Comparison of ENCODE assay signal across 18 cellular contexts in the genomic region with DNA sequence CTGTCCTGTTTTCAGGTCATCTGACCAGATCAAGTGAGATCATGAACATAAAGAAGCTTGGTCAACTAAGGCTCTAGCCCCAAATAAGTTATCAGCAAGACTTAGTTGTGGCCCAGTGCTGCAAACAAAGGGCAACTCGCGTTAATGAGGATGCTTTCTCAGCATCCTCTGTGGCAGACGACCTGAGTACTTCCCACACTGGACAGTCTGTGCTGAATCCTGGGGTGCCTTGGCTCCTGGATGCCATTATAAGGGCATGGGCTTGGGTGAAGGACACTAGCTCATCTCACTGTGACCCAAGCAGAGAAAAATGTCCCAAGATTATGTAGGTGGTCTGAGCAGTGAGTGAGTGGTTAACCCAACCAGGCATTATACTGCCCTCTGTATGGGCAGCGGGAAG. TPM values are rescaled to one million over a fixed set of nuclear protein-coding genes. Genes with fewer than 3 reads are reported as not detected.
DNase-seq lines count a peak whose midpoint lies in the region; ATAC-seq, FAIRE-seq and TF ChIP-seq lines count a peak whose summit lies in the region.
"Had no signal": no experiment of that assay in that cellular context is flagged by ENCODE, and none has a peak within 500 bp of the region (broad histone marks: within the 10 kb centered on the region; RNA-seq: fewer than 3 reads in every experiment).

No MANE protein-coding gene starts in this region.

- POLR2A ChIA-PET in AG04450 (lab: Yijun Ruan, JAX) (no interaction called here), H1 (lab: Charles Lee; ENCODE audit: partially characterized antibody) (interaction anchor here (1.1 kb wide), 1 partner anchor 9 kb away, joined by 3 read pairs; no protein-coding TSS in a partner anchor)

- no peak overlapping the region for H3K18ac ChIP-seq in H1 (ENCODE audit: extremely low read depth, low read length)

- no peak overlapping the region for H2AK5ac ChIP-seq in H1 (ENCODE audit: low read depth, low read length)

- no peaks in the 10 kb centered on the region for H4K20me1 ChIP-seq in H1 (replicated peaks in 1 of 2; ENCODE audit: control insufficient read depth in 1 of 2, insufficient read depth in 2 of 2, low read length in 2 of 2)
- H4K20me1 ChIP-seq: BLaER1 had no signal

- peak overlapping the region; percentile 78 to 100 (median 99) for H3K27ac Mint-ChIP-seq in nephron
- no peak overlapping the region for H3K27ac Mint-ChIP-seq in HFFc6

- H3K9me3 ChIP-seq in AG04450 (ENCODE audit: control insufficient read depth, insufficient read depth, low read length) (peaks cover 24% of the 10 kb centered on the region), RWPE2 (ENCODE audit: severe bottlenecking) (peaks cover 9% of the 10 kb centered on the region), H1 (ENCODE audit: insufficient read depth in 2 of 2, low read depth in 1 of 2, low read length in 1 of 2) (0 out of 4 replicates have a peak, but pooled peaks cover 0 to 6% of the 10 kb centered on the region in 2 experiments), right atrium auricular region (peaks cover 0 to 21% of the 10 kb centered on the region in 2 donors)

- H3K9ac ChIP-seq in H1 (replicated peaks in 1 of 4; ENCODE audit: extremely low read depth in 1 of 4, low read depth in 3 of 4, low read length in 3 of 4): no peak overlapping the region
- H3K9ac ChIP-seq: BLaER1 had no signal

- H3K9me3 Mint-ChIP-seq in nephron (peaks cover 16% of the 10 kb centered on the region), HFFc6 (peaks cover 30% of the 10 kb centered on the region)

- H3K36me3 Mint-ChIP-seq in nephron (ENCODE audit: low read depth) (no peaks in the 10 kb centered on the region), HFFc6 (ENCODE audit: low read depth) (peaks cover 23% of the 10 kb centered on the region)

- no peak; a peak in 1 of 4 replicates for TF ChIP-seq RAD21 in H1 (IDR thresholded peaks at IDR 0.05 in 1 of 2, conservative IDR thresholded peaks at IDR 0.05 in 1 of 2; ENCODE audit: low read depth in 2 of 2, low read length in 2 of 2)

- no peak overlapping the region for H2BK120ac ChIP-seq in H1 (replicated peaks; ENCODE audit: low read depth, low read length)

- 87% methylated on average over 4 of the region's 4 CpGs; no CpG with 5 or more reads in 1 of the 2 experiments for WGBS in H1 (ENCODE audit: extremely low coverage in 1 of 2, insufficient coverage in 1 of 2, insufficient read length in 1 of 2, insufficient replicate concordance in 2 of 2, low coverage in 1 of 2, low lambda C conversion rate in 2 of 2, missing lambda C conversion rate in 1 of 2), 2 experiments

- no peak overlapping the region for H2BK20ac ChIP-seq in H1 (ENCODE audit: low read length)

- H3K27ac ChIP-seq in AG04450 (ENCODE audit: low read depth, low read length) (peak overlapping the region; percentile 31), RWPE2 (ENCODE audit: poor library complexity, severe bottlenecking) (peak overlapping the region; percentile 98), H1 (ENCODE audit: low read depth, low read length) (no peak overlapping the region), right atrium auricular region (no peak overlapping the region)
- H3K27ac ChIP-seq: 22Rv1, BLaER1 had no signal

- H3K79me2 ChIP-seq in H1 (ENCODE audit: control insufficient read depth in 1 of 2, insufficient read depth in 2 of 2, low read length in 2 of 2): no peaks in the 10 kb centered on the region

- H3K14ac ChIP-seq in H1 (ENCODE audit: insufficient read length): no peak overlapping the region

- no peak overlapping the region; the same call in 1 of the 2 replicates for H2BK12ac ChIP-seq in H1 (ENCODE audit: low read depth, low read length)

- H3K4me2 ChIP-seq in H1 (ENCODE audit: insufficient read depth in 1 of 2, low read depth in 2 of 2, low read length in 2 of 2): no peak overlapping the region
- H3K4me2 ChIP-seq: BLaER1 had no signal

- CTCF ChIA-PET in AG04450 (lab: Charles Lee) (no interaction called here), H1 (lab: Charles Lee; ENCODE audit: partially characterized antibody) (interaction anchor here (1.1 to 1.3 kb wide), 3 partner anchors 12 to 81 kb away, joined by 3 to 4 read pairs (median 3); no protein-coding TSS in a partner anchor)

- H2AFZ ChIP-seq in H1 (ENCODE audit: low read length): no peak overlapping the region

- no peak overlapping the region for H3K4ac ChIP-seq in H1 (replicated peaks; ENCODE audit: insufficient read length, low read depth, low read length)

- no peak for DNase-seq in AG04450 (ENCODE audit: low read depth, low spot score)
- DNase-seq in RWPE2 (ENCODE audit: low spot score): peak; percentile 22
- DNase-seq in H1 (ENCODE audit: low read depth in 1 of 2, low spot score in 2 of 2): no peak
- DNase-seq in HFFc6: no peak
- DNase-seq in stimulated activated naive CD4-positive, alpha-beta T cell treated with Interleukin-2 at 50 U/mL for 16 hours (lab: John Stamatoyannopoulos, UW): no peak
- no peak for DNase-seq in right atrium auricular region (ENCODE audit: low spot score)
- DNase-seq: AML-193; CD8-positive, alpha-beta memory T cell; GOT3 had no signal

- no peaks in the 10 kb centered on the region for H3K23me2 ChIP-seq in H1 (ENCODE audit: low read depth, low read length)

- H4K5ac ChIP-seq in H1 (ENCODE audit: insufficient read length, low read depth, low read length): no peak overlapping the region

- FAIRE-seq in H1 (lab: Jason Lieb, UNC): no peak
- FAIRE-seq: HepG2, HTR-8/SVneo had no signal

- H3K4me1 Mint-ChIP-seq in nephron: peaks cover 51% of the 10 kb centered on the region
- H3K4me1 Mint-ChIP-seq in HFFc6 (ENCODE audit: low read depth): peaks cover 56% of the 10 kb centered on the region
- H3K4me1 Mint-ChIP-seq: CD8-positive, alpha-beta memory T cell had no signal

- H2BK5ac ChIP-seq in H1 (ENCODE audit: low read depth, low read length): no peak overlapping the region

- TF ChIP-seq CTCF in AG04450 (IDR thresholded peaks at IDR 0.05; ENCODE audit: low read depth, low read length): no peak
- no peak for TF ChIP-seq CTCF in RWPE2 (IDR thresholded peaks at IDR 0.05; ENCODE audit: poor library complexity, severe bottlenecking)
- no peak for TF ChIP-seq CTCF in H1 (IDR thresholded peaks at IDR 0.05; ENCODE audit: control extremely low read depth in 1 of 3, insufficient read depth in 1 of 3, low read depth in 1 of 3, low read length in 3 of 3)
- TF ChIP-seq CTCF in nephron (IDR thresholded peaks at IDR 0.05; ENCODE audit: unreplicated experiment in 3 of 3): no peak
- no peak for TF ChIP-seq CTCF in HFFc6 (IDR thresholded peaks at IDR 0.05)
- no peak for TF ChIP-seq CTCF in right atrium auricular region (IDR thresholded peaks at IDR 0.05)

- H3K4me1 ChIP-seq in RWPE2 (ENCODE audit: insufficient read depth, poor library complexity, severe bottlenecking): peaks cover 28% of the 10 kb centered on the region
- peaks cover 5 to 11% (median 10%) of the 10 kb centered on the region in 4 experiments for H3K4me1 ChIP-seq in H1 (replicated peaks in 1 of 4; ENCODE audit: control insufficient read depth in 3 of 4, insufficient read depth in 4 of 4, low read length in 3 of 4)
- peaks cover 0 to 14% of the 10 kb centered on the region in 2 donors for H3K4me1 ChIP-seq in right atrium auricular region
- H3K4me1 ChIP-seq: BLaER1, HAP-1 had no signal

- no peak for TF ChIP-seq EP300 in H1 (IDR thresholded peaks at IDR 0.05; ENCODE audit: borderline replicate concordance in 1 of 2, low read depth in 2 of 2, low read length in 2 of 2)

- H3K4me3 ChIP-seq in AG04450 (ENCODE audit: low read depth, low read length) (no peak overlapping the region), RWPE2 (ENCODE audit: severe bottlenecking) (no peak overlapping the region), H1 (ENCODE audit: extremely low read depth in 1 of 4, insufficient read depth in 2 of 4, low read depth in 3 of 4, low read length in 4 of 4) (no peak overlapping the region), right atrium auricular region (no peak overlapping the region)
- H3K4me3 ChIP-seq: BLaER1, HAP-1 had no signal

- no peaks in the 10 kb centered on the region for H3K36me3 ChIP-seq in RWPE2 (ENCODE audit: low read depth)
- H3K36me3 ChIP-seq in H1 (ENCODE audit: control insufficient read depth in 2 of 4, insufficient read depth in 4 of 4, low read length in 3 of 4): no peaks in the 10 kb centered on the region
- H3K36me3 ChIP-seq in right atrium auricular region: no peaks in the 10 kb centered on the region
- H3K36me3 ChIP-seq: BLaER1, HAP-1 had no signal

- H4K8ac ChIP-seq in H1 (ENCODE audit: extremely low read depth, insufficient read depth, low read length): no peak overlapping the region

- H4K91ac ChIP-seq in H1 (replicated peaks; ENCODE audit: insufficient read length, low read length): no peak overlapping the region

- H3K27me3 ChIP-seq in AG04450 (ENCODE audit: control insufficient read depth, insufficient read depth, low read length) (no peaks in the 10 kb centered on the region), RWPE2 (ENCODE audit: insufficient read depth, poor library complexity, severe bottlenecking) (no peaks in the 10 kb centered on the region), H1 (replicated peaks in 1 of 4; ENCODE audit: control insufficient read depth in 3 of 4, extremely low read depth in 1 of 4, insufficient read depth in 3 of 4, low read length in 3 of 4) (no peaks in the 10 kb centered on the region), right atrium auricular region (no peaks in the 10 kb centered on the region)
- H3K27me3 ChIP-seq: BLaER1 had no signal

- no peaks in the 10 kb centered on the region for H3K27me3 Mint-ChIP-seq in nephron (ENCODE audit: low read depth)
- H3K27me3 Mint-ChIP-seq in HFFc6 (ENCODE audit: insufficient read depth): peaks cover 15% of the 10 kb centered on the region

- H3K23ac ChIP-seq in H1 (ENCODE audit: insufficient read length): no peak overlapping the region

- peak overlapping the region; percentile 20; the same call in 1 of the 2 replicates for H2BK15ac ChIP-seq in H1 (ENCODE audit: low read length)

- H3K79me1 ChIP-seq in H1 (ENCODE audit: low read depth, low read length): no peaks in the 10 kb centered on the region

- no peak overlapping the region for H3K56ac ChIP-seq in H1 (replicated peaks; ENCODE audit: insufficient read length, low read depth, low read length)

- no peak for TF ChIP-seq POLR2A in H1 (IDR thresholded peaks at IDR 0.05; ENCODE audit: control extremely low read depth in 1 of 2, low read depth in 2 of 2, low read length in 2 of 2)

- ATAC-seq in RWPE2 (ENCODE audit: low read depth) (no peak), GM18867 (IDR thresholded peaks at IDR 0.05; ENCODE audit: unreplicated experiment) (no peak)
- ATAC-seq: HepG2 had no signal

- H3K4me3 Mint-ChIP-seq in nephron (no peak overlapping the region), HFFc6 (no peak overlapping the region)
- H3K4me3 Mint-ChIP-seq: CD8-positive, alpha-beta memory T cell had no signal

RNA-seq across cellular contexts. Expression of gene CPA5, which starts 13.9 kb away (rescaled TPM):
- polyA plus RNA-seq in AG04450 (2011; rRNA removed) (0.14 and 0.16 TPM in 2 replicates), H1 (2011; rRNA removed) (0.12 TPM in 1 of 2 replicates, not detected in the other)
- 0.23 TPM in 1 of 2 replicates, not detected in the other for polyA minus RNA-seq in AG04450 (2011; rRNA and poly(A)+ RNA removed)
- not detected in 2 replicates for total RNA-seq in H1 (2021; fragmentation: NEBNext Ultra II Directional; extraction: Animal tissue kit (Norgen Biotek cat#: 25700))
- polyA plus RNA-seq in H1 (2011; cell fraction: cytosol; rRNA removed): not detected
- 0.20 TPM for polyA plus RNA-seq in H1 (2011; cell fraction: nucleus; rRNA removed)
- polyA plus RNA-seq in H1 (2012, experiment 1 of 2): not detected in 4 replicates
- not detected for polyA plus RNA-seq in H1 (2012, experiment 2 of 2)
- polyA plus RNA-seq in H1 (2013, experiment 1 of 2): not detected
- not detected for polyA plus RNA-seq in H1 (2013, experiment 2 of 2)
- polyA minus RNA-seq in H1 (2011; rRNA and poly(A)+ RNA removed): not detected in 2 replicates
- polyA minus RNA-seq in H1 (2011; cell fraction: cytosol; rRNA and poly(A)+ RNA removed): not detected
- not detected for polyA minus RNA-seq in H1 (2011; cell fraction: nucleus; rRNA and poly(A)+ RNA removed)
- total RNA-seq in HFFc6 (2021; fragmentation: NEBNext Ultra II Directional; extraction: Animal tissue kit (Norgen Biotek cat#: 25700)): not detected
- not detected for total RNA-seq in right atrium auricular region
- total RNA-seq: A673, HepG2 had no signal

RNA-seq across cellular contexts. Expression of gene CPA1, which starts 21.8 kb away (rescaled TPM):
- polyA plus RNA-seq in AG04450 (2011; rRNA removed): 0.07 and 0.09 TPM in 2 replicates
- not detected in 2 replicates for polyA minus RNA-seq in AG04450 (2011; rRNA and poly(A)+ RNA removed)
- total RNA-seq in H1 (2021; fragmentation: NEBNext Ultra II Directional; extraction: Animal tissue kit (Norgen Biotek cat#: 25700)): not detected in 2 replicates
- 0.06 TPM in 1 of 2 replicates, not detected in the other for polyA plus RNA-seq in H1 (2011; rRNA removed)
- polyA plus RNA-seq in H1 (2011; cell fraction: cytosol; rRNA removed): not detected
- polyA plus RNA-seq in H1 (2011; cell fraction: nucleus; rRNA removed): not detected
- polyA plus RNA-seq in H1 (2012, experiment 1 of 2): not detected in 4 replicates
- polyA plus RNA-seq in H1 (2012, experiment 2 of 2): not detected
- polyA plus RNA-seq in H1 (2013, experiment 1 of 2): not detected
- not detected for polyA plus RNA-seq in H1 (2013, experiment 2 of 2)
- not detected in 2 replicates for polyA minus RNA-seq in H1 (2011; rRNA and poly(A)+ RNA removed)
- polyA minus RNA-seq in H1 (2011; cell fraction: cytosol; rRNA and poly(A)+ RNA removed): not detected
- polyA minus RNA-seq in H1 (2011; cell fraction: nucleus; rRNA and poly(A)+ RNA removed): not detected
- not detected for total RNA-seq in HFFc6 (2021; fragmentation: NEBNext Ultra II Directional; extraction: Animal tissue kit (Norgen Biotek cat#: 25700))
- total RNA-seq in right atrium auricular region: not detected
- total RNA-seq: A673; CD8-positive, alpha-beta memory T cell; Daoy had no signal
- polyA plus RNA-seq: CD8-positive, alpha-beta memory T cell had no signal

Comparison
In these comparisons a context has a peak if more than half of its experiments do, and no peak if none do; other contexts are left out.
1. H3K27ac ChIP-seq: peak in AG04450 (single experiment) and RWPE2 (single experiment); none in H1 (single experiment) and right atrium auricular region (0 of 2).